Comparison of ENCODE assay signal across 20 cellular contexts in genomic region chr1:16906873-16907272, GRCh38. TPM values are rescaled to one million over a fixed set of nuclear protein-coding genes. Genes with fewer than 3 reads are reported as not detected.
DNase-seq lines count a peak whose midpoint lies in the region; ATAC-seq and TF ChIP-seq lines count a peak whose summit lies in the region.
"Had no signal": no experiment of that assay in that cellular context is flagged by ENCODE, and none has a peak within 500 bp of the region (broad histone marks: within the 10 kb centered on the region; RNA-seq: fewer than 3 reads in every experiment).

No MANE protein-coding gene starts in this region.

- peaks cover 5% of the 10 kb centered on the region for H3K9me3 Mint-ChIP-seq in activated CD4-positive, alpha-beta T cell treated with anti-CD3 and anti-CD28 coated beads, Interleukin-2, amount 10 ng/mL, durations not matched to agents 7 days and 5 days
- H3K9me3 Mint-ChIP-seq: CD4-positive, alpha-beta T cell had no signal

- TF ChIP-seq CTCF in C4-2B (conservative IDR thresholded peaks at IDR 0.05) (no peak), coronary artery (IDR thresholded peaks at IDR 0.05) (no peak)

- H3K36me3 Mint-ChIP-seq in activated CD4-positive, alpha-beta T cell treated with anti-CD3 and anti-CD28 coated beads, Interleukin-2, amount 10 ng/mL, durations not matched to agents 7 days and 5 days (ENCODE audit: low read depth) = peaks cover 2% of the 10 kb centered on the region
- H3K36me3 Mint-ChIP-seq: IgD-negative memory B cell had no signal

- DNase-seq in activated CD4-positive, alpha-beta T cell treated with anti-CD3 and anti-CD28 coated beads, Interleukin-2, amount 10 ng/mL, durations not matched to agents 7 days and 5 days = peak; percentile 5
- DNase-seq in activated CD4-positive, alpha-beta T cell treated with anti-CD3 and anti-CD28 coated beads, Interleukin-2, amount 50 U/mL, for 1 hour = no peak
- DNase-seq in coronary artery (ENCODE audit: low spot score) (peak; percentile 71), GDM1 (lab: John Stamatoyannopoulos, UW) (no peak), iPS-NIHi11 (ENCODE audit: low spot score) (no peak)
- DNase-seq: 8988T; CD4-positive, alpha-beta T cell; DMS79 treated with DMSO at 0.1 percent for 48 hours; GF-D8; NCI-H1092; NCI-H1694; NCI-H2107; NCI-H345; NCI-H69; PC-9 had no signal

- peaks cover 8% of the 10 kb centered on the region for H3K4me1 ChIP-seq in rectal smooth muscle tissue (ENCODE audit: control insufficient read depth, insufficient read depth, low read length)

- H3K36me3 ChIP-seq in rectal smooth muscle tissue (ENCODE audit: control insufficient read depth, insufficient read depth, low read length) = no peaks in the 10 kb centered on the region

- H3K4me3 ChIP-seq in coronary artery = no peak overlapping the region
- H3K4me3 ChIP-seq in rectal smooth muscle tissue (ENCODE audit: low read length) = no peak overlapping the region
- H3K4me3 ChIP-seq: PC-9 had no signal

- H3K27me3 ChIP-seq in rectal smooth muscle tissue (ENCODE audit: control insufficient read depth, insufficient read depth, low read length) = no peaks in the 10 kb centered on the region

- no peak overlapping the region for H3K27ac Mint-ChIP-seq in activated CD4-positive, alpha-beta T cell treated with anti-CD3 and anti-CD28 coated beads, Interleukin-2, amount 10 ng/mL, durations not matched to agents 7 days and 5 days
- H3K27ac Mint-ChIP-seq: CD4-positive, alpha-beta T cell had no signal

- H3K27me3 Mint-ChIP-seq in activated CD4-positive, alpha-beta T cell treated with anti-CD3 and anti-CD28 coated beads, Interleukin-2, amount 10 ng/mL, durations not matched to agents 7 days and 5 days = no peaks in the 10 kb centered on the region
- H3K27me3 Mint-ChIP-seq: CD4-positive, alpha-beta T cell; IgD-negative memory B cell had no signal

- peaks cover 28% of the 10 kb centered on the region for H3K4me1 Mint-ChIP-seq in activated CD4-positive, alpha-beta T cell treated with anti-CD3 and anti-CD28 coated beads, Interleukin-2, amount 10 ng/mL, durations not matched to agents 7 days and 5 days

- H3K9ac ChIP-seq in rectal smooth muscle tissue (ENCODE audit: low read length) = no peak overlapping the region

- H3K27ac ChIP-seq in C4-2B (peak overlapping the region; percentile 97), coronary artery (no peak overlapping the region), rectal smooth muscle tissue (ENCODE audit: low read depth, low read length) (peak overlapping the region; percentile 99)
- H3K27ac ChIP-seq: PC-9 had no signal

- no peak for ATAC-seq in GM21528 (IDR thresholded peaks at IDR 0.05; ENCODE audit: low FRiP score, unreplicated experiment)

- CTCF ChIA-PET in activated CD4-positive, alpha-beta T cell treated with anti-CD3 and anti-CD28 coated beads, Interleukin-2, amount 10 ng/mL, durations not matched to agents 7 days and 5 days (lab: Charles Lee) = no interaction called here

- POLR2A ChIA-PET in activated CD4-positive, alpha-beta T cell treated with anti-CD3 and anti-CD28 coated beads, Interleukin-2, amount 10 ng/mL, durations not matched to agents 7 days and 5 days (lab: Charles Lee) = no interaction called here

- no peak overlapping the region for H3K4me3 Mint-ChIP-seq in activated CD4-positive, alpha-beta T cell treated with anti-CD3 and anti-CD28 coated beads, Interleukin-2, amount 10 ng/mL, durations not matched to agents 7 days and 5 days
- H3K4me3 Mint-ChIP-seq: CD4-positive, alpha-beta T cell had no signal

RNA-seq across cellular contexts. Expression of gene RNU1-2, which starts 11.1 kb away (rescaled TPM):
- total RNA-seq in activated CD4-positive, alpha-beta T cell treated with anti-CD3 and anti-CD28 coated beads, Interleukin-2, amount 10 ng/mL, durations not matched to agents 7 days and 5 days = 1,000 to 10,000 TPM; 2,316 to 2,477 TPM
- total RNA-seq: HT1080 had no signal

RNA-seq across cellular contexts. Expression of gene CROCC, which starts 14.9 kb away (rescaled TPM):
- total RNA-seq in activated CD4-positive, alpha-beta T cell treated with anti-CD3 and anti-CD28 coated beads, Interleukin-2, amount 10 ng/mL, durations not matched to agents 7 days and 5 days = 10 to 100 TPM; 30.7 to 37.3 TPM

Comparison
In these comparisons a context has a peak if more than half of its experiments do, and no peak if none do; other contexts are left out.
1. DNase-seq: peak in activated CD4-positive, alpha-beta T cell treated with anti-CD3 and anti-CD28 coated beads, Interleukin-2, amount 10 ng/mL, durations not matched to agents 7 days and 5 days (single experiment) and coronary artery (single experiment); none in activated CD4-positive, alpha-beta T cell treated with anti-CD3 and anti-CD28 coated beads, Interleukin-2, amount 50 U/mL, for 1 hour (single experiment), GDM1 (single experiment) and iPS-NIHi11 (single experiment).
2. H3K27ac ChIP-seq: peak in C4-2B (single experiment) and rectal smooth muscle tissue (single experiment); none in coronary artery (0 of 2).